25 cellular contexts compared by ENCODE assay signal in the genomic region with DNA sequence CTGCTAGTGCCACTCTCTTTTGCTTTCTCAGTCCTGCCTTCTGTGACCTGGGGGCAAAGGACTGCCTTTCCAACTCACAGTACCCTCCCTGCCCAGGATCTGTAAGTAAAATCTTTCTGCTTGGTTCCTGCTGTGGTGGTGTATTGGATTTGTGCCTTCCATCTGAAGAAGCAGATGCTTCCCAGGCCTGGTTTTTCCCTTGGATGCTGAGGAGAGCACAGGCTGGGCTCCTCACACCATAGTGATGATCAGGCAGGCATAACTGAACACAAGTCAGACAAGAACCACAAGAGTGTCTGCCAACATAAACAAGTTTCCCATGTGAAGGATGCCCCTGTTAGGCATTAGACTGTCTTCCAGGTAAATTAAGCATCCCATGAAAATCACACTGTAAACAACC.
"Had no signal": no experiment of that assay in that cellular context is flagged by ENCODE, and none has a peak within 500 bp of the region (broad histone marks: within the 10 kb centered on the region; RNA-seq: fewer than 3 reads in every experiment).

No MANE protein-coding gene starts in this region.

- ATAC-seq: natural killer cell; right lobe of liver; stimulated activated memory B cell treated with anti-CD40 and anti-IgM and Interleukin-4, amounts not matched to agents 10 μg/mL and 1 μg/mL and 100 μg/mL, for 72 hours; stimulated activated naive CD8-positive, alpha-beta T cell treated with anti-CD3 and anti-CD28 coated beads, Interleukin-15, amount 100 ng/mL, for 72 hours had no signal

- H3K27me3 ChIP-seq: neural progenitor cell, neutrophil, right atrium auricular region, right lobe of liver, tibial nerve, uterus had no signal

- H3K9me3 ChIP-seq: neutrophil, right atrium auricular region, right lobe of liver, uterus had no signal

- H3K4me3 ChIP-seq: left ventricle myocardium inferior, lung, neural progenitor cell, right atrium auricular region, right lobe of liver, smooth muscle cell, tibial nerve, uterus had no signal

- H3K27ac ChIP-seq: left ventricle myocardium inferior, neural progenitor cell, neutrophil, parathyroid adenoma, right atrium auricular region, right lobe of liver, tibial nerve, uterus had no signal

- H3K36me3 ChIP-seq: left ventricle myocardium inferior, neural progenitor cell, neutrophil, right atrium auricular region, right lobe of liver, tibial nerve, uterus had no signal

- H3K4me1 ChIP-seq: left ventricle myocardium inferior, neural progenitor cell, parathyroid adenoma, right atrium auricular region, right lobe of liver, tibial nerve, uterus had no signal

- DNase-seq: hypothalamus; islet precursor cell; left ventricle myocardium inferior; mesendoderm; naive B cell; natural killer cell; nephron progenitor cell; occipital lobe; right lobe of liver; stimulated activated CD4-positive, alpha-beta T cell treated with anti-CD3 and anti-CD28 coated beads, Interleukin-1b, Interleukin-23, amount 100 ng/mL, for 48 hours; stimulated activated CD4-positive, alpha-beta T cell treated with anti-CD3 and anti-CD28 coated beads, Interleukin-2, amount 100 ng/mL, for 48 hours; stimulated activated CD4-positive, alpha-beta T cell treated with anti-CD3 and anti-CD28 coated beads, Interleukin-4, amount 100 ng/mL, for 4 hours; stimulated activated CD8-positive, alpha-beta memory T cell treated with anti-CD3 and anti-CD28 coated beads, Interleukin-4, amount 100 ng/mL, for 48 hours; stimulated activated naive CD4-positive, alpha-beta T cell treated with Interleukin-2 at 50 U/mL for 16 hours; stimulated activated naive CD8-positive, alpha-beta T cell treated with anti-CD3 and anti-CD28 coated beads, Interleukin-15, amount 100 ng/mL, for 72 hours; substantia nigra; uterus had no signal
